In the genomic region with DNA sequence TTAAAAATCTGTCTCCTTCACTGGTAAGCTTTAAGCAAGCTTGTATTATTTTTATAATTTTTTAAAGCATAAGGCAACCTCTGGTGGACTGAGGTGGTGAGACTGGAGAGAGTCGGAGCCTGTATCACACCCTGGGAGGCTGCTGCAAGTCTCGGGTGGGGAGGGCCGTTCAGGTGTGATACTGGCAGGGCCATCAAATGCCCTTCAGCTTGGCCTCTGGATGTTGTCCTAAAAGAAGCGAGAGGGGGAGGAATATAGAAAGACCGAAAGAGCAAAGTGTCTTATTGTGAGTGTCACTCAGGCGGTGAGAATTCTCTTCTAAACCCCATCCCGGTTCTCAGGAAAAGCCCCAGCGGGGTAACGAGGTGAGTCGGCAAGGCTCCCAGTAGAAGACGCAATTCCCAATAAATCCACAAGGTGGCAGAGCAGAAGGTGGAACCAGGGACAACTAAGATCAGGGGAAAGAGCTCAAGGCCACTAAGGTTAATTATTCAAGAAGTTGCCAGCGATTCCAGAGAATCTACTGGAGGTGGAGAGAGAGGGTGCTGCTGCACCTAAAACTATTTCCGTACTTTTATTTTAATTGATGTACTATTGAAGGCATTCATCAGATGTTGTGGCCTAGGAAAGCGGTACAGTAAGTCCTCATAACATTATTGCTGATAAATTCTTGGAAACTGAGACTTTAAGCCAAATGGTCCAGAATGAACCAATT, we compare ENCODE assay signal across 1 cellular context.
A peak's percentile ranks its signal among the peaks of the same experiment; 100 is the strongest.
TF ChIP-seq lines count a peak whose summit lies in the region.

No MANE protein-coding gene starts in this region.

TF ChIP-seq in K562, 482 proteins besides CTCF, POLR2A, EP300 and RAD21 (continued from another document):
- TF ChIP-seq, protein P1, sequence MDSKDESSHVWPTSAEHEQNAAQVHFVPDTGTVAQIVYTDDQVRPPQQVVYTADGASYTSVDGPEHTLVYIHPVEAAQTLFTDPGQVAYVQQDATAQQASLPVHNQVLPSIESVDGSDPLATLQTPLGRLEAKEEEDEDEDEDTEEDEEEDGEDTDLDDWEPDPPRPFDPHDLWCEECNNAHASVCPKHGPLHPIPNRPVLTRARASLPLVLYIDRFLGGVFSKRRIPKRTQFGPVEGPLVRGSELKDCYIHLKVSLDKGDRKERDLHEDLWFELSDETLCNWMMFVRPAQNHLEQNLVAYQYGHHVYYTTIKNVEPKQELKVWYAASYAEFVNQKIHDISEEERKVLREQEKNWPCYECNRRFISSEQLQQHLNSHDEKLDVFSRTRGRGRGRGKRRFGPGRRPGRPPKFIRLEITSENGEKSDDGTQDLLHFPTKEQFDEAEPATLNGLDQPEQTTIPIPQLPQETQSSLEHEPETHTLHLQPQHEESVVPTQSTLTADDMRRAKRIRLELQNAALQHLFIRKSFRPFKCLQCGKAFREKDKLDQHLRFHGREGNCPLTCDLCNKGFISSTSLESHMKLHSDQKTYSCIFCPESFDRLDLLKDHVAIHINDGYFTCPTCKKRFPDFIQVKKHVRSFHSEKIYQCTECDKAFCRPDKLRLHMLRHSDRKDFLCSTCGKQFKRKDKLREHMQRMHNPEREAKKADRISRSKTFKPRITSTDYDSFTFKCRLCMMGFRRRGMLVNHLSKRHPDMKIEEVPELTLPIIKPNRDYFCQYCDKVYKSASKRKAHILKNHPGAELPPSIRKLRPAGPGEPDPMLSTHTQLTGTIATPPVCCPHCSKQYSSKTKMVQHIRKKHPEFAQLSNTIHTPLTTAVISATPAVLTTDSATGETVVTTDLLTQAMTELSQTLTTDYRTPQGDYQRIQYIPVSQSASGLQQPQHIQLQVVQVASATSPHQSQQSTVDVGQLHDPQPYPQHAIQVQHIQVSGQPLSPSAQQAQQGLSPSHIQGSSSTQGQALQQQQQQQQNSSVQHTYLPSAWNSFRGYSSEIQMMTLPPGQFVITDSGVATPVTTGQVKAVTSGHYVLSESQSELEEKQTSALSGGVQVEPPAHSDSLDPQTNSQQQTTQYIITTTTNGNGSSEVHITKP (IDR thresholded peaks at IDR 0.05; ENCODE audit: partially characterized antibody), result peak; percentile 51
- TF ChIP-seq, protein P2, sequence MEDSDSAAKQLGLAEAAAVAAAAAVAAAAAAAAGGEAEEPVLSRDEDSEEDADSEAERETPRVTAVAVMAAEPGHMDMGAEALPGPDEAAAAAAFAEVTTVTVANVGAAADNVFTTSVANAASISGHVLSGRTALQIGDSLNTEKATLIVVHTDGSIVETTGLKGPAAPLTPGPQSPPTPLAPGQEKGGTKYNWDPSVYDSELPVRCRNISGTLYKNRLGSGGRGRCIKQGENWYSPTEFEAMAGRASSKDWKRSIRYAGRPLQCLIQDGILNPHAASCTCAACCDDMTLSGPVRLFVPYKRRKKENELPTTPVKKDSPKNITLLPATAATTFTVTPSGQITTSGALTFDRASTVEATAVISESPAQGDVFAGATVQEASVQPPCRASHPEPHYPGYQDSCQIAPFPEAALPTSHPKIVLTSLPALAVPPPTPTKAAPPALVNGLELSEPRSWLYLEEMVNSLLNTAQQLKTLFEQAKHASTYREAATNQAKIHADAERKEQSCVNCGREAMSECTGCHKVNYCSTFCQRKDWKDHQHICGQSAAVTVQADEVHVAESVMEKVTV (CRISPR knock-in tag; IDR thresholded peaks at IDR 0.05), result peak; percentile 68
- 0 out of 2 replicates have a peak, but pooled peaks have one; percentile 29 for TF ChIP-seq LCOR (CRISPR knock-in tag; IDR thresholded peaks at IDR 0.05)
